In genomic region chr5:7793861-7794260, GRCh38 we compare ENCODE assay signal across 16 cellular contexts. TPM values are rescaled to one million over a fixed set of nuclear protein-coding genes. Genes with fewer than 3 reads are reported as not detected.
A peak's percentile ranks its signal among the peaks of the same experiment; 100 is the strongest.
DNase-seq lines count a peak whose midpoint lies in the region; ATAC-seq and TF ChIP-seq lines count a peak whose summit lies in the region.
"Had no signal": no experiment of that assay in that cellular context is flagged by ENCODE, and none has a peak within 500 bp of the region (broad histone marks: within the 10 kb centered on the region; RNA-seq: fewer than 3 reads in every experiment).

No MANE protein-coding gene starts in this region.

- peaks cover 10% of the 10 kb centered on the region for H3K27me3 ChIP-seq in SK-N-SH (ENCODE audit: insufficient read depth)
- H3K27me3 ChIP-seq: colonic mucosa had no signal

- no peaks in the 10 kb centered on the region for H3K4me1 ChIP-seq in SK-N-SH (ENCODE audit: control insufficient read depth in 1 of 2, insufficient read depth in 2 of 2, low read depth in 1 of 2, low read length in 1 of 2)
- H3K4me1 ChIP-seq: colonic mucosa had no signal

- H3K9ac ChIP-seq in SK-N-SH: no peak overlapping the region

- no peaks in the 10 kb centered on the region for H4K20me1 ChIP-seq in SK-N-SH (ENCODE audit: insufficient read depth)

- H3K4me3 ChIP-seq in SK-N-SH (ENCODE audit: low read depth in 2 of 2, low read length in 1 of 2): no peak overlapping the region
- H3K4me3 ChIP-seq: colonic mucosa, smooth muscle cell had no signal

- CTCF ChIA-PET in SK-N-SH (lab: Yijun Ruan, JAX): interaction anchor here (1.5 kb wide), 1 partner anchor 11 kb away, joined by 3 read pairs; no protein-coding TSS in a partner anchor

- peak; percentile 16 for DNase-seq in medulla oblongata (ENCODE audit: extremely low spot score)
- no peak for DNase-seq in NCI-H2196 treated with DMSO at 0.1 percent for 48 hours (lab: John Stamatoyannopoulos, UW; ENCODE audit: unreplicated experiment)
- DNase-seq in GM20000 (ENCODE audit: low spot score): no peak
- no peak for DNase-seq in NCI-H524 treated with DMSO at 0.1 percent for 48 hours (lab: John Stamatoyannopoulos, UW)
- no peak for DNase-seq in SK-N-SH
- DNase-seq: activated effector memory CD4-positive, alpha-beta T cell treated with anti-CD3 and anti-CD28 coated beads, Interleukin-2, amount 50 U/mL, for 16 hours; aorta; colonic mucosa; NCI-H1436; NCI-H446 had no signal

- ATAC-seq in GM18867 (IDR thresholded peaks at IDR 0.05; ENCODE audit: unreplicated experiment) (peak; percentile 9), GM21723 (IDR thresholded peaks at IDR 0.05; ENCODE audit: unreplicated experiment) (peak; percentile 35), HG03139 (IDR thresholded peaks at IDR 0.05; ENCODE audit: unreplicated experiment) (peak; percentile 6)
- ATAC-seq: HCT116 had no signal

- H3K9me3 ChIP-seq in SK-N-SH: no peaks in the 10 kb centered on the region
- H3K9me3 ChIP-seq: colonic mucosa had no signal

- TF ChIP-seq RAD21 in SK-N-SH (IDR thresholded peaks at IDR 0.05; ENCODE audit: low read length): no peak

- no peak overlapping the region for H3K4me2 ChIP-seq in SK-N-SH
- H3K4me2 ChIP-seq: smooth muscle cell had no signal

- TF ChIP-seq CTCF in GM20000 (IDR thresholded peaks at IDR 0.05; ENCODE audit: extremely low read depth, missing control alignments): no peak
- TF ChIP-seq CTCF in SK-N-SH (IDR thresholded peaks at IDR 0.05): no peak

- no peaks in the 10 kb centered on the region for H3K9me2 ChIP-seq in SK-N-SH

- H3K79me2 ChIP-seq in SK-N-SH (ENCODE audit: insufficient read depth): no peaks in the 10 kb centered on the region

- WGBS in SK-N-SH (ENCODE audit: low lambda C conversion rate): 3% methylated on average over 6 of the region's 7 CpGs

- POLR2A ChIA-PET in SK-N-SH (lab: Yijun Ruan, JAX): no interaction called here

- no peak overlapping the region for H2AFZ ChIP-seq in SK-N-SH (ENCODE audit: low read depth)

- H3F3A ChIP-seq in SK-N-SH (replicated peaks; ENCODE audit: insufficient read depth): no peaks in the 10 kb centered on the region

- no peak overlapping the region for H3K27ac ChIP-seq in SK-N-SH (ENCODE audit: low read depth in 2 of 2, low read length in 1 of 2)
- H3K27ac ChIP-seq: colonic mucosa had no signal

- no peak for TF ChIP-seq EP300 in SK-N-SH (IDR thresholded peaks at IDR 0.05; ENCODE audit: borderline replicate concordance in 1 of 2, low read depth in 1 of 2, low read length in 1 of 2)

- H3K36me3 ChIP-seq in SK-N-SH (replicated peaks in 1 of 2; ENCODE audit: control insufficient read depth in 1 of 2, insufficient read depth in 2 of 2, low read length in 1 of 2): no peaks in the 10 kb centered on the region
- H3K36me3 ChIP-seq: colonic mucosa had no signal

TF ChIP-seq in SK-N-SH, 30 proteins besides CTCF, POLR2A, EP300 and RAD21:
- TF ChIP-seq NRF1 (IDR thresholded peaks at IDR 0.05; ENCODE audit: low read depth, low read length): no peak
- TF ChIP-seq NFIC (IDR thresholded peaks at IDR 0.05; ENCODE audit: borderline replicate concordance): no peak
- no peak for TF ChIP-seq RXRA (IDR thresholded peaks at IDR 0.05; ENCODE audit: borderline replicate concordance, low read depth)
- TF ChIP-seq MEF2A (IDR thresholded peaks at IDR 0.05; ENCODE audit: borderline replicate concordance, low read depth): no peak
- TF ChIP-seq POLR2AphosphoS5 (IDR thresholded peaks at IDR 0.05; ENCODE audit: low read depth, low read length): no peak
- TF ChIP-seq GABPA (IDR thresholded peaks at IDR 0.05; ENCODE audit: low read depth): no peak
- no peak for TF ChIP-seq SIN3A (IDR thresholded peaks at IDR 0.05; ENCODE audit: borderline replicate concordance, low read depth, low read length)
- no peak for TF ChIP-seq MAX (IDR thresholded peaks at IDR 0.05; ENCODE audit: low read depth)
- no peak for TF ChIP-seq FOXM1 (IDR thresholded peaks at IDR 0.05; ENCODE audit: low read depth)
- TF ChIP-seq GATA2 (CRISPR knock-in tag; IDR thresholded peaks at IDR 0.05): no peak
- no peak for TF ChIP-seq RCOR1 (IDR thresholded peaks at IDR 0.05; ENCODE audit: low read length)
- TF ChIP-seq FOXJ3 (CRISPR knock-in tag; IDR thresholded peaks at IDR 0.05): no peak

RNA-seq across cellular contexts. Expression of gene CFAP90, which starts 57.1 kb away (rescaled TPM):
- 0.06 and 0.10 TPM in 2 replicates for polyA plus RNA-seq in SK-N-SH (2012; rRNA removed)
- polyA plus RNA-seq in SK-N-SH (2012; cell fraction: cytosol; rRNA removed): 0.12 TPM in 2 replicates
- 0.13 and 0.14 TPM in 2 replicates for polyA plus RNA-seq in SK-N-SH (2012; cell fraction: nucleus; rRNA removed)
- polyA plus RNA-seq: keratinocyte had no signal
